ENCODE assay signal across 1 cellular context in the genomic region with DNA sequence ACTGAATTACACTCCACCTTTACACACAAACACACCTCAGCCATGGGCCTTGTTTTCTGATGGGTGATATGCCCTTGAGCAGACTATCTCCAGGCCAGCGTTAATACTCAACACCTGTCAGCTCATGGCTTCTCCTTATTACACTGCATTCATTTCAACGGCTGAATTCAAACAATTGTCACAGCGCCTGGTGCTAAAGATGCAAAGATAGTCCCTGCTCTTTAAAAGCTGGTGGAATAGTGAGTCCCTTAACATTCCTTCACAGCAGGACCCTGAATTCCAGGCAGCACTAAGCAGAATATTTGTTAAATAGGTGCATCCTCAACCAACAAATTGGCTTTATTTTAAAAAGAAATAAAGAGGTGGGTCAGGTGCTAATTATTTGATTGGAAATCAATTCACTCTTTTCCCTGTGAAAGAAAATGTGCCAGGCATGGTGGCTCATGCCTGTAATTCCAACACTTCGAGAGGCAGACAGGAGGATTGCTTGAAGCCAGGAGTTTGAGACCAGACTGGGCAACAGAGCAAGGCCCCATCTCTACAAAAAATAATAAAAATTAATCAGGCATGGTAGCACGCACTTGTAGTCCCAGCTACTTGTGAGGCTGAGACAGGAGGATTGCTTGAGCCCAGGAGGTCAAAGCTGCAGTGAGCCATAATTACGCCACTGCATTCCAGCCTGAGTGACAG.
A peak's percentile ranks its signal among the peaks of the same experiment; 100 is the strongest.
TF ChIP-seq lines count a peak whose summit lies in the region.

No MANE protein-coding gene starts in this region.

TF ChIP-seq in H1, 55 proteins besides CTCF, POLR2A, EP300 and RAD21 (continued from another document):
- TF ChIP-seq, protein P1, sequence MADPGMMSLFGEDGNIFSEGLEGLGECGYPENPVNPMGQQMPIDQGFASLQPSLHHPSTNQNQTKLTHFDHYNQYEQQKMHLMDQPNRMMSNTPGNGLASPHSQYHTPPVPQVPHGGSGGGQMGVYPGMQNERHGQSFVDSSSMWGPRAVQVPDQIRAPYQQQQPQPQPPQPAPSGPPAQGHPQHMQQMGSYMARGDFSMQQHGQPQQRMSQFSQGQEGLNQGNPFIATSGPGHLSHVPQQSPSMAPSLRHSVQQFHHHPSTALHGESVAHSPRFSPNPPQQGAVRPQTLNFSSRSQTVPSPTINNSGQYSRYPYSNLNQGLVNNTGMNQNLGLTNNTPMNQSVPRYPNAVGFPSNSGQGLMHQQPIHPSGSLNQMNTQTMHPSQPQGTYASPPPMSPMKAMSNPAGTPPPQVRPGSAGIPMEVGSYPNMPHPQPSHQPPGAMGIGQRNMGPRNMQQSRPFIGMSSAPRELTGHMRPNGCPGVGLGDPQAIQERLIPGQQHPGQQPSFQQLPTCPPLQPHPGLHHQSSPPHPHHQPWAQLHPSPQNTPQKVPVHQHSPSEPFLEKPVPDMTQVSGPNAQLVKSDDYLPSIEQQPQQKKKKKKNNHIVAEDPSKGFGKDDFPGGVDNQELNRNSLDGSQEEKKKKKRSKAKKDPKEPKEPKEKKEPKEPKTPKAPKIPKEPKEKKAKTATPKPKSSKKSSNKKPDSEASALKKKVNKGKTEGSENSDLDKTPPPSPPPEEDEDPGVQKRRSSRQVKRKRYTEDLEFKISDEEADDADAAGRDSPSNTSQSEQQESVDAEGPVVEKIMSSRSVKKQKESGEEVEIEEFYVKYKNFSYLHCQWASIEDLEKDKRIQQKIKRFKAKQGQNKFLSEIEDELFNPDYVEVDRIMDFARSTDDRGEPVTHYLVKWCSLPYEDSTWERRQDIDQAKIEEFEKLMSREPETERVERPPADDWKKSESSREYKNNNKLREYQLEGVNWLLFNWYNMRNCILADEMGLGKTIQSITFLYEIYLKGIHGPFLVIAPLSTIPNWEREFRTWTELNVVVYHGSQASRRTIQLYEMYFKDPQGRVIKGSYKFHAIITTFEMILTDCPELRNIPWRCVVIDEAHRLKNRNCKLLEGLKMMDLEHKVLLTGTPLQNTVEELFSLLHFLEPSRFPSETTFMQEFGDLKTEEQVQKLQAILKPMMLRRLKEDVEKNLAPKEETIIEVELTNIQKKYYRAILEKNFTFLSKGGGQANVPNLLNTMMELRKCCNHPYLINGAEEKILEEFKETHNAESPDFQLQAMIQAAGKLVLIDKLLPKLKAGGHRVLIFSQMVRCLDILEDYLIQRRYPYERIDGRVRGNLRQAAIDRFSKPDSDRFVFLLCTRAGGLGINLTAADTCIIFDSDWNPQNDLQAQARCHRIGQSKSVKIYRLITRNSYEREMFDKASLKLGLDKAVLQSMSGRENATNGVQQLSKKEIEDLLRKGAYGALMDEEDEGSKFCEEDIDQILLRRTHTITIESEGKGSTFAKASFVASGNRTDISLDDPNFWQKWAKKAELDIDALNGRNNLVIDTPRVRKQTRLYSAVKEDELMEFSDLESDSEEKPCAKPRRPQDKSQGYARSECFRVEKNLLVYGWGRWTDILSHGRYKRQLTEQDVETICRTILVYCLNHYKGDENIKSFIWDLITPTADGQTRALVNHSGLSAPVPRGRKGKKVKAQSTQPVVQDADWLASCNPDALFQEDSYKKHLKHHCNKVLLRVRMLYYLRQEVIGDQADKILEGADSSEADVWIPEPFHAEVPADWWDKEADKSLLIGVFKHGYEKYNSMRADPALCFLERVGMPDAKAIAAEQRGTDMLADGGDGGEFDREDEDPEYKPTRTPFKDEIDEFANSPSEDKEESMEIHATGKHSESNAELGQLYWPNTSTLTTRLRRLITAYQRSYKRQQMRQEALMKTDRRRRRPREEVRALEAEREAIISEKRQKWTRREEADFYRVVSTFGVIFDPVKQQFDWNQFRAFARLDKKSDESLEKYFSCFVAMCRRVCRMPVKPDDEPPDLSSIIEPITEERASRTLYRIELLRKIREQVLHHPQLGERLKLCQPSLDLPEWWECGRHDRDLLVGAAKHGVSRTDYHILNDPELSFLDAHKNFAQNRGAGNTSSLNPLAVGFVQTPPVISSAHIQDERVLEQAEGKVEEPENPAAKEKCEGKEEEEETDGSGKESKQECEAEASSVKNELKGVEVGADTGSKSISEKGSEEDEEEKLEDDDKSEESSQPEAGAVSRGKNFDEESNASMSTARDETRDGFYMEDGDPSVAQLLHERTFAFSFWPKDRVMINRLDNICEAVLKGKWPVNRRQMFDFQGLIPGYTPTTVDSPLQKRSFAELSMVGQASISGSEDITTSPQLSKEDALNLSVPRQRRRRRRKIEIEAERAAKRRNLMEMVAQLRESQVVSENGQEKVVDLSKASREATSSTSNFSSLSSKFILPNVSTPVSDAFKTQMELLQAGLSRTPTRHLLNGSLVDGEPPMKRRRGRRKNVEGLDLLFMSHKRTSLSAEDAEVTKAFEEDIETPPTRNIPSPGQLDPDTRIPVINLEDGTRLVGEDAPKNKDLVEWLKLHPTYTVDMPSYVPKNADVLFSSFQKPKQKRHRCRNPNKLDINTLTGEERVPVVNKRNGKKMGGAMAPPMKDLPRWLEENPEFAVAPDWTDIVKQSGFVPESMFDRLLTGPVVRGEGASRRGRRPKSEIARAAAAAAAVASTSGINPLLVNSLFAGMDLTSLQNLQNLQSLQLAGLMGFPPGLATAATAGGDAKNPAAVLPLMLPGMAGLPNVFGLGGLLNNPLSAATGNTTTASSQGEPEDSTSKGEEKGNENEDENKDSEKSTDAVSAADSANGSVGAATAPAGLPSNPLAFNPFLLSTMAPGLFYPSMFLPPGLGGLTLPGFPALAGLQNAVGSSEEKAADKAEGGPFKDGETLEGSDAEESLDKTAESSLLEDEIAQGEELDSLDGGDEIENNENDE (IDR thresholded peaks at IDR 0.05; ENCODE audit: insufficient replicate concordance, low read length), result peak; percentile 96
- TF ChIP-seq NANOG (IDR thresholded peaks at IDR 0.05; ENCODE audit: insufficient read depth, low read depth, low read length, poor library complexity, severe bottlenecking) (peak; percentile 53), BCL11A (IDR thresholded peaks at IDR 0.05; ENCODE audit: low read depth in 2 of 2, low read length in 2 of 2) (peak; percentile 7 to 48), KDM1A (IDR thresholded peaks at IDR 0.05; ENCODE audit: borderline replicate concordance, low read length) (no peak), TCF12 (IDR thresholded peaks at IDR 0.05; ENCODE audit: low read depth, low read length) (peak; percentile 62; the same call in 1 of the 2 replicates), RXRA (IDR thresholded peaks at IDR 0.05; ENCODE audit: insufficient read depth, low read depth, low read length) (no peak), SP1 (IDR thresholded peaks at IDR 0.05; ENCODE audit: low read depth, low read length) (peak; percentile 50; the same call in 1 of the 2 replicates)
TF ChIP-seq in H1: peak in this region for 6.
